1 cellular context compared by ENCODE assay signal in the genomic region with DNA sequence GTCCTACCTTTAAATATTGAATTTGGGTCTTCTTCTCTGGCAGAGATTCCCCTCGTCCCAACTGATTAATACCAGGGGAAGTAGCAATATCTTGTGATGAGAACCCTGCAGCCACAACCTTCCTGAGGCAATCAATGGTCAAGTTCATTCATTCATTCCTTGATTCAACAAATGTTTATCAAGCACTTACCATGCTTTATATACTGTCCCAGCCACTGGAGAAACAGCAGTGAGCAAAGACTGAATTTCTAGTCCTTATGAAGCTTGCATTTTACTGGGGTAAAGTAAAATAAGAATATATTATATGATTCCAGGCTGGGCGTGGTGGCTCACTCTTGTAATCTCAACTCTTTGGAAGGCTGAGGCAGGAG.
TF ChIP-seq lines count a peak whose summit lies in the region.

No MANE protein-coding gene starts in this region.

TF ChIP-seq in GM12878, 131 proteins besides CTCF, POLR2A, EP300 and RAD21:
- 0 out of 2 replicates have a peak, but pooled peaks have one; percentile 5 for TF ChIP-seq PML (IDR thresholded peaks at IDR 0.05; ENCODE audit: low read length)
- no peak for TF ChIP-seq HDAC6 (IDR thresholded peaks at IDR 0.05; ENCODE audit: unreplicated experiment)
- TF ChIP-seq SMC3 (IDR thresholded peaks at IDR 0.05; ENCODE audit: borderline replicate concordance, low read length) = no peak
- no peak for TF ChIP-seq MYC (IDR thresholded peaks at IDR 0.05; ENCODE audit: insufficient read depth, insufficient read length, insufficient replicate concordance, low read length, severe bottlenecking)
- 0 out of 2 replicates have a peak, but pooled peaks have one; percentile 4 for TF ChIP-seq HDGF (IDR thresholded peaks at IDR 0.05)
- TF ChIP-seq, protein P1, sequence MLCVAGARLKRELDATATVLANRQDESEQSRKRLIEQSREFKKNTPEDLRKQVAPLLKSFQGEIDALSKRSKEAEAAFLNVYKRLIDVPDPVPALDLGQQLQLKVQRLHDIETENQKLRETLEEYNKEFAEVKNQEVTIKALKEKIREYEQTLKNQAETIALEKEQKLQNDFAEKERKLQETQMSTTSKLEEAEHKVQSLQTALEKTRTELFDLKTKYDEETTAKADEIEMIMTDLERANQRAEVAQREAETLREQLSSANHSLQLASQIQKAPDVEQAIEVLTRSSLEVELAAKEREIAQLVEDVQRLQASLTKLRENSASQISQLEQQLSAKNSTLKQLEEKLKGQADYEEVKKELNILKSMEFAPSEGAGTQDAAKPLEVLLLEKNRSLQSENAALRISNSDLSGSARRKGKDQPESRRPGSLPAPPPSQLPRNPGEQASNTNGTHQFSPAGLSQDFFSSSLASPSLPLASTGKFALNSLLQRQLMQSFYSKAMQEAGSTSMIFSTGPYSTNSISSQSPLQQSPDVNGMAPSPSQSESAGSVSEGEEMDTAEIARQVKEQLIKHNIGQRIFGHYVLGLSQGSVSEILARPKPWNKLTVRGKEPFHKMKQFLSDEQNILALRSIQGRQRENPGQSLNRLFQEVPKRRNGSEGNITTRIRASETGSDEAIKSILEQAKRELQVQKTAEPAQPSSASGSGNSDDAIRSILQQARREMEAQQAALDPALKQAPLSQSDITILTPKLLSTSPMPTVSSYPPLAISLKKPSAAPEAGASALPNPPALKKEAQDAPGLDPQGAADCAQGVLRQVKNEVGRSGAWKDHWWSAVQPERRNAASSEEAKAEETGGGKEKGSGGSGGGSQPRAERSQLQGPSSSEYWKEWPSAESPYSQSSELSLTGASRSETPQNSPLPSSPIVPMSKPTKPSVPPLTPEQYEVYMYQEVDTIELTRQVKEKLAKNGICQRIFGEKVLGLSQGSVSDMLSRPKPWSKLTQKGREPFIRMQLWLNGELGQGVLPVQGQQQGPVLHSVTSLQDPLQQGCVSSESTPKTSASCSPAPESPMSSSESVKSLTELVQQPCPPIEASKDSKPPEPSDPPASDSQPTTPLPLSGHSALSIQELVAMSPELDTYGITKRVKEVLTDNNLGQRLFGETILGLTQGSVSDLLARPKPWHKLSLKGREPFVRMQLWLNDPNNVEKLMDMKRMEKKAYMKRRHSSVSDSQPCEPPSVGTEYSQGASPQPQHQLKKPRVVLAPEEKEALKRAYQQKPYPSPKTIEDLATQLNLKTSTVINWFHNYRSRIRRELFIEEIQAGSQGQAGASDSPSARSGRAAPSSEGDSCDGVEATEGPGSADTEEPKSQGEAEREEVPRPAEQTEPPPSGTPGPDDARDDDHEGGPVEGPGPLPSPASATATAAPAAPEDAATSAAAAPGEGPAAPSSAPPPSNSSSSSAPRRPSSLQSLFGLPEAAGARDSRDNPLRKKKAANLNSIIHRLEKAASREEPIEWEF (IDR thresholded peaks at IDR 0.05; ENCODE audit: insufficient replicate concordance, low read depth, low read length) = no peak
- no peak for TF ChIP-seq NBN (IDR thresholded peaks at IDR 0.05)
- peak; percentile 96 for TF ChIP-seq ZNF24 (IDR thresholded peaks at IDR 0.05)
- TF ChIP-seq, protein P2, sequence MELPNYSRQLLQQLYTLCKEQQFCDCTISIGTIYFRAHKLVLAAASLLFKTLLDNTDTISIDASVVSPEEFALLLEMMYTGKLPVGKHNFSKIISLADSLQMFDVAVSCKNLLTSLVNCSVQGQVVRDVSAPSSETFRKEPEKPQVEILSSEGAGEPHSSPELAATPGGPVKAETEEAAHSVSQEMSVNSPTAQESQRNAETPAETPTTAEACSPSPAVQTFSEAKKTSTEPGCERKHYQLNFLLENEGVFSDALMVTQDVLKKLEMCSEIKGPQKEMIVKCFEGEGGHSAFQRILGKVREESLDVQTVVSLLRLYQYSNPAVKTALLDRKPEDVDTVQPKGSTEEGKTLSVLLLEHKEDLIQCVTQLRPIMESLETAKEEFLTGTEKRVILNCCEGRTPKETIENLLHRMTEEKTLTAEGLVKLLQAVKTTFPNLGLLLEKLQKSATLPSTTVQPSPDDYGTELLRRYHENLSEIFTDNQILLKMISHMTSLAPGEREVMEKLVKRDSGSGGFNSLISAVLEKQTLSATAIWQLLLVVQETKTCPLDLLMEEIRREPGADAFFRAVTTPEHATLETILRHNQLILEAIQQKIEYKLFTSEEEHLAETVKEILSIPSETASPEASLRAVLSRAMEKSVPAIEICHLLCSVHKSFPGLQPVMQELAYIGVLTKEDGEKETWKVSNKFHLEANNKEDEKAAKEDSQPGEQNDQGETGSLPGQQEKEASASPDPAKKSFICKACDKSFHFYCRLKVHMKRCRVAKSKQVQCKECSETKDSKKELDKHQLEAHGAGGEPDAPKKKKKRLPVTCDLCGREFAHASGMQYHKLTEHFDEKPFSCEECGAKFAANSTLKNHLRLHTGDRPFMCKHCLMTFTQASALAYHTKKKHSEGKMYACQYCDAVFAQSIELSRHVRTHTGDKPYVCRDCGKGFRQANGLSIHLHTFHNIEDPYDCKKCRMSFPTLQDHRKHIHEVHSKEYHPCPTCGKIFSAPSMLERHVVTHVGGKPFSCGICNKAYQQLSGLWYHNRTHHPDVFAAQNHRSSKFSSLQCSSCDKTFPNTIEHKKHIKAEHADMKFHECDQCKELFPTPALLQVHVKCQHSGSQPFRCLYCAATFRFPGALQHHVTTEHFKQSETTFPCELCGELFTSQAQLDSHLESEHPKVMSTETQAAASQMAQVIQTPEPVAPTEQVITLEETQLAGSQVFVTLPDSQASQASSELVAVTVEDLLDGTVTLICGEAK (IDR thresholded peaks at IDR 0.05; ENCODE audit: borderline replicate concordance) = 0 out of 2 replicates have a peak, but pooled peaks have one; percentile 63
- TF ChIP-seq, protein P3, sequence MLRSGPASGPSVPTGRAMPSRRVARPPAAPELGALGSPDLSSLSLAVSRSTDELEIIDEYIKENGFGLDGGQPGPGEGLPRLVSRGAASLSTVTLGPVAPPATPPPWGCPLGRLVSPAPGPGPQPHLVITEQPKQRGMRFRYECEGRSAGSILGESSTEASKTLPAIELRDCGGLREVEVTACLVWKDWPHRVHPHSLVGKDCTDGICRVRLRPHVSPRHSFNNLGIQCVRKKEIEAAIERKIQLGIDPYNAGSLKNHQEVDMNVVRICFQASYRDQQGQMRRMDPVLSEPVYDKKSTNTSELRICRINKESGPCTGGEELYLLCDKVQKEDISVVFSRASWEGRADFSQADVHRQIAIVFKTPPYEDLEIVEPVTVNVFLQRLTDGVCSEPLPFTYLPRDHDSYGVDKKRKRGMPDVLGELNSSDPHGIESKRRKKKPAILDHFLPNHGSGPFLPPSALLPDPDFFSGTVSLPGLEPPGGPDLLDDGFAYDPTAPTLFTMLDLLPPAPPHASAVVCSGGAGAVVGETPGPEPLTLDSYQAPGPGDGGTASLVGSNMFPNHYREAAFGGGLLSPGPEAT (IDR thresholded peaks at IDR 0.05; ENCODE audit: low read depth) = 0 out of 2 replicates have a peak, but pooled peaks have one; percentile 20
